16 cellular contexts compared by ENCODE assay signal in the genomic region with DNA sequence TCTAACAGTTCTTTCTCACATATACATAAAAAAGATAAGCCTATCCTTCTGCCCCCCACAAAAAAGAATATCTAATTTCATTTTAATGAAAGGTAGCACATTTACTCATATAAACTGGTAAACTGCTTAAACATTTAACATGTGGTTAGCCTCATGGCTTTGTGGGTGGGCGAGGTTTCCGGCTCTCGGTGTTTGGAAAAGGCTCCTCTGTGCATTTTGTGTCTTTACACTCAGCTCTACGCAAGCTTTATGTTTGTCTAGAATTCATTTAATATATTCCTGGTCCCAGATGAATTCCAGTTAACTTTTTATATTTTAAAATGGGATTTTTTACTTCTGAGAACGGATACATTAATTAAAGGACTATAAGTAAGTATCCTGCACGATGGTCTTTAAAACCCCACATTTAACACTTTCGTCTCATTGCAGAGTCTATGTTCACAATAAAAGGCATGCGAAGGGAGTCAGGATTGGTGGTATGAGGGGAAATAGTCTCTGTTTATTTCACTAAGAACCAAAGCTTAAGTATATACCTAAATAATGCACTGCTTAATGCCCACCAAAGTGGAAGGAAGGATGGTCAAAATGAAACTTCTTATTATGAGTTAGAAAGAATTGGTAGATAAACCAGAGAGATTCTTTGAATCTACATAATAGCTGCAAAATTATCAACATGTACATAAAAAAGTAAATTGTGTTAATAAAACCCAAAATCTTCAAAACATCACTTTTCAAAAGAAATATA.
DNase-seq lines count a peak whose midpoint lies in the region; ATAC-seq and TF ChIP-seq lines count a peak whose summit lies in the region.
"Had no signal": no experiment of that assay in that cellular context is flagged by ENCODE, and none has a peak within 500 bp of the region (broad histone marks: within the 10 kb centered on the region; RNA-seq: fewer than 3 reads in every experiment).

No MANE protein-coding gene starts in this region.

- 63% methylated on average over 8 of the region's 8 CpGs for WGBS in hepatocyte (ENCODE audit: low lambda C conversion rate, missing lambda C conversion rate)

- no peak for ATAC-seq in GM21423 (IDR thresholded peaks at IDR 0.05; ENCODE audit: unreplicated experiment)
- ATAC-seq: left lung had no signal

- no peak overlapping the region for H3K4me3 ChIP-seq in hepatocyte
- H3K4me3 ChIP-seq: left lung, Peyer's patch, upper lobe of left lung had no signal

- TF ChIP-seq CTCF in hepatocyte (IDR thresholded peaks at IDR 0.05; ENCODE audit: poor library complexity), result no peak

- H3K27ac ChIP-seq in hepatocyte, result no peak overlapping the region
- H3K27ac ChIP-seq: left lung, Peyer's patch, upper lobe of left lung had no signal

- H3K36me3 ChIP-seq in hepatocyte (replicated peaks; ENCODE audit: insufficient read depth, low read depth), result no peaks in the 10 kb centered on the region
- H3K36me3 ChIP-seq: left lung, Peyer's patch, upper lobe of left lung had no signal

- H4K20me1 ChIP-seq in hepatocyte (ENCODE audit: insufficient read depth, poor library complexity, severe bottlenecking), result no peaks in the 10 kb centered on the region

- DNase-seq in activated gamma-delta T cell treated with Interleukin-2 at 50 U/mL for 16 hours (peak; percentile 29), activated gamma-delta T cell (lab: John Stamatoyannopoulos, UW) (no peak), hepatocyte (ENCODE audit: low spot score) (no peak), hepatic stellate cell (ENCODE audit: low spot score) (no peak), NCI-H774 (lab: John Stamatoyannopoulos, UW) (no peak)
- peak; percentile 26 for DNase-seq in activated CD8-positive, alpha-beta memory T cell treated with anti-CD3 and anti-CD28 coated beads, Interleukin-2, amount 50 U/mL, for 4 hours
- peak; percentile 10 to 27 for DNase-seq in stimulated activated CD8-positive, alpha-beta memory T cell treated with anti-CD3 and anti-CD28 coated beads, Interleukin-7, amount 100 ng/mL, for 1 hour (ENCODE audit: low read depth in 2 of 2)
- DNase-seq: H9, Kasumi-1, left lung, NCI-H1694 treated with DMSO at 0.1 percent for 48 hours, NCI-H524 treated with DMSO at 0.1 percent for 48 hours, Peyer's patch, T1000, upper lobe of left lung had no signal

- peaks cover 2% of the 10 kb centered on the region for H3K9me3 ChIP-seq in hepatocyte (ENCODE audit: low read depth)
- H3K9me3 ChIP-seq: Peyer's patch had no signal

- H3K9me2 ChIP-seq in hepatocyte (replicated peaks; ENCODE audit: insufficient read depth), result no peaks in the 10 kb centered on the region

- peak overlapping the region; percentile 2 for H2AFZ ChIP-seq in hepatocyte

- no peaks in the 10 kb centered on the region for H3K4me1 ChIP-seq in hepatocyte (ENCODE audit: insufficient read depth)
- H3K4me1 ChIP-seq: left lung, Peyer's patch, upper lobe of left lung had no signal

- no peaks in the 10 kb centered on the region for H3K27me3 ChIP-seq in hepatocyte
- H3K27me3 ChIP-seq: left lung, Peyer's patch, upper lobe of left lung had no signal

- H3K79me2 ChIP-seq in hepatocyte, result no peaks in the 10 kb centered on the region

- peak overlapping the region; percentile 42 for H3K4me2 ChIP-seq in hepatocyte

Comparison
In these comparisons a context has a peak if more than half of its experiments do, and no peak if none do; other contexts are left out.
1. DNase-seq: peak in activated gamma-delta T cell treated with Interleukin-2 at 50 U/mL for 16 hours (single experiment), activated CD8-positive, alpha-beta memory T cell treated with anti-CD3 and anti-CD28 coated beads, Interleukin-2, amount 50 U/mL, for 4 hours (single experiment) and stimulated activated CD8-positive, alpha-beta memory T cell treated with anti-CD3 and anti-CD28 coated beads, Interleukin-7, amount 100 ng/mL, for 1 hour (2 of 2); none in activated gamma-delta T cell (single experiment), hepatocyte (single experiment), hepatic stellate cell (single experiment) and NCI-H774 (single experiment).